Comparison of ENCODE assay signal across 9 cellular contexts in genomic region chrX:10633722-10634121, GRCh38. TPM values are rescaled to one million over a fixed set of nuclear protein-coding genes. Genes with fewer than 3 reads are reported as not detected.
DNase-seq lines count a peak whose midpoint lies in the region; ATAC-seq, FAIRE-seq and TF ChIP-seq lines count a peak whose summit lies in the region.
"Had no signal": no experiment of that assay in that cellular context is flagged by ENCODE, and none has a peak within 500 bp of the region (broad histone marks: within the 10 kb centered on the region; RNA-seq: fewer than 3 reads in every experiment).

No MANE protein-coding gene starts in this region.

- FAIRE-seq in islet of Langerhans (lab: Jason Lieb, UNC) = peak; percentile 90

- CTCF ChIA-PET in T-cell (lab: Charles Lee) = no interaction called here

- ATAC-seq in HG03457 (IDR thresholded peaks at IDR 0.05; ENCODE audit: unreplicated experiment) = no peak
- ATAC-seq in T-cell (replicated peaks in 1 of 4) = no peak
- no peak for ATAC-seq in HG02970 (IDR thresholded peaks at IDR 0.05; ENCODE audit: low FRiP score, unreplicated experiment)
- no peak for ATAC-seq in HG03342 (IDR thresholded peaks at IDR 0.05; ENCODE audit: unreplicated experiment)
- ATAC-seq: naive thymus-derived CD4-positive, alpha-beta T cell had no signal

- no peak overlapping the region for H3K27ac Mint-ChIP-seq in T-cell
- H3K27ac Mint-ChIP-seq: naive thymus-derived CD4-positive, alpha-beta T cell had no signal

- peaks cover 0 to 5% (median 0%) of the 10 kb centered on the region in 3 donors for H3K9me3 Mint-ChIP-seq in T-cell

- no peaks in the 10 kb centered on the region for H3K4me1 Mint-ChIP-seq in T-cell
- H3K4me1 Mint-ChIP-seq: naive thymus-derived CD4-positive, alpha-beta T cell had no signal

- DNase-seq in A172 (ENCODE audit: low spot score) (peak; percentile 84), amniotic epithelial cell (ENCODE audit: low read depth) (peak; percentile 86), T-cell (no peak)
- DNase-seq: naive thymus-derived CD4-positive, alpha-beta T cell had no signal

- peaks cover 2 to 34% of the 10 kb centered on the region in 2 donors for H3K27me3 Mint-ChIP-seq in T-cell

- POLR2A ChIA-PET in T-cell (lab: Charles Lee) = no interaction called here

- no peaks in the 10 kb centered on the region for H3K36me3 Mint-ChIP-seq in T-cell
- H3K36me3 Mint-ChIP-seq: naive thymus-derived CD4-positive, alpha-beta T cell had no signal

- no peak overlapping the region for H3K4me3 Mint-ChIP-seq in T-cell
- H3K4me3 Mint-ChIP-seq: naive thymus-derived CD4-positive, alpha-beta T cell had no signal

- TF ChIP-seq EP300 in Ishikawa (IDR thresholded peaks at IDR 0.05; ENCODE audit: borderline replicate concordance) = no peak

- no peak for TF ChIP-seq RAD21 in Ishikawa (IDR thresholded peaks at IDR 0.05; ENCODE audit: low read depth)

TF ChIP-seq in Ishikawa, 13 proteins besides CTCF, POLR2A, EP300 and RAD21:
- TF ChIP-seq TCF12 (IDR thresholded peaks at IDR 0.05; ENCODE audit: low read depth) = no peak
- TF ChIP-seq MAX (IDR thresholded peaks at IDR 0.05) = no peak
- peak; percentile 79 for TF ChIP-seq USF1 (IDR thresholded peaks at IDR 0.05)
- TF ChIP-seq YY1 (IDR thresholded peaks at IDR 0.05; ENCODE audit: low read depth) = no peak
- TF ChIP-seq REST (IDR thresholded peaks at IDR 0.05; ENCODE audit: low read depth) = no peak
- TF ChIP-seq CREB1 (IDR thresholded peaks at IDR 0.05; ENCODE audit: low read depth) = no peak
- no peak for TF ChIP-seq FOXM1 (IDR thresholded peaks at IDR 0.05; ENCODE audit: borderline replicate concordance, low read depth)
- TF ChIP-seq CEBPB (IDR thresholded peaks at IDR 0.05) = no peak

RNA-seq across cellular contexts. Expression of gene MID1, which starts 13.3 kb away (rescaled TPM):
- 13.0 and 15.1 TPM in 2 replicates for total RNA-seq in A172 (2014; rRNA removed; shearing (Covaris generic))
- total RNA-seq in T-cell = under 1 TPM in 3 of 5 donors, not detected in 2; 0.09 to 0.29 (median 0.10) TPM

Comparison
In these comparisons a context has a peak if more than half of its experiments do, and no peak if none do; other contexts are left out.
1. DNase-seq: peak in A172 (single experiment) and amniotic epithelial cell (single experiment); none in T-cell (0 of 34).
2. RNA of gene MID1, which starts 13.3 kb away (total RNA-seq): 13.0 to 15.1 TPM in A172; 0.09 to 0.29 TPM in T-cell; every median in the first group is over 10 times any median in the second.